18 cellular contexts compared by ENCODE assay signal in the genomic region with DNA sequence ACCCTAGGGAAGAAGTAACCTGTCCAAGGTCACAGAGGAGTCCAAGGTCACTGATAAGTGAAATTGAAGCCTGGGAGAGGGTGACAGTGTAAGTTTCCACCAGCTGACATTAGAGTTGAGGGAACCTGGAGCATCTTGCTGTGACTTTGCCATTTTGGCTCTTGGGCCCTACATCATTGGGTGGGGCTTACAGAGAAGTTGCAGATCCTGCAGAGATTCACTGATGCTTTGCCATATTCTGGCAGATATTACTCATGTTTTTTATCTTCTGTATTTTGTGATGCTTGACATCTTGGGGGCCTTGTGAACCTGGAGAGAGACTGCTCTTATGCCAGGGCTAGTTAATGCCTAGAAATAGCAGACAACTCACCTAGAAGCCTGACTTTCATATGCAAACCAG. TPM values are rescaled to one million over a fixed set of nuclear protein-coding genes. Genes with fewer than 3 reads are reported as not detected.
DNase-seq lines count a peak whose midpoint lies in the region; ATAC-seq, FAIRE-seq and TF ChIP-seq lines count a peak whose summit lies in the region.
"Had no signal": no experiment of that assay in that cellular context is flagged by ENCODE, and none has a peak within 500 bp of the region (broad histone marks: within the 10 kb centered on the region; RNA-seq: fewer than 3 reads in every experiment).

No MANE protein-coding gene starts in this region.

- no peaks in the 10 kb centered on the region for H3K79me2 ChIP-seq in K562 (ENCODE audit: control insufficient read depth, insufficient read depth, low read length)

- no peak overlapping the region for H3K9ac ChIP-seq in K562 (ENCODE audit: insufficient read depth in 1 of 2, low read depth in 2 of 2, low read length in 2 of 2)
- H3K9ac ChIP-seq: BLaER1 had no signal

- H3K27ac ChIP-seq in K562 (ENCODE audit: extremely low read depth, low read depth, low read length): no peak overlapping the region
- H3K27ac ChIP-seq: BLaER1 had no signal

- BruUV-seq in K562 (replicated peaks; lab: Mats Ljungman, UMichigan): no TSS peak

- in situ Hi-C loops in K562 (cut with MboI): no loop called here

- no peaks in the 10 kb centered on the region for H3K9me3 Mint-ChIP-seq in activated CD8-positive, alpha-beta memory T cell treated with anti-CD3 and anti-CD28 coated beads, Interleukin-2, amount 10 ng/mL, durations not matched to agents 7 days and 5 days (ENCODE audit: low read depth)
- H3K9me3 Mint-ChIP-seq in immature natural killer cell (no peaks in the 10 kb centered on the region), chondrocyte (ENCODE audit: low read depth) (no peaks in the 10 kb centered on the region)
- peaks cover 0 to 2% of the 10 kb centered on the region in 2 donors for H3K9me3 Mint-ChIP-seq in stimulated activated naive B cell treated with anti-CD40 and anti-IgM and Interleukin-4, amounts not matched to agents 10 μg/mL and 1 μg/mL and 100 μg/mL, for 72 hours
- H3K9me3 Mint-ChIP-seq: GM23338, H9 had no signal

- POLR2A ChIA-PET in K562 (lab: Yijun Ruan, JAX): interaction anchor here (0.6 kb wide), 1 partner anchor 21 kb away, joined by 3 read pairs; no protein-coding TSS in a partner anchor

- TF ChIP-seq CTCF in K562 (IDR thresholded peaks at IDR 0.05 in 2 of 3, conservative IDR thresholded peaks at IDR 0.05 in 1 of 3; ENCODE audit: insufficient read depth in 2 of 3, low read depth in 1 of 3, low read length in 3 of 3) (no peak), chondrocyte (IDR thresholded peaks at IDR 0.05) (no peak)

- H3K36me3 Mint-ChIP-seq in activated CD8-positive, alpha-beta memory T cell treated with anti-CD3 and anti-CD28 coated beads, Interleukin-2, amount 10 ng/mL, durations not matched to agents 7 days and 5 days: no peaks in the 10 kb centered on the region
- peaks cover 0 to 7% (median 4%) of the 10 kb centered on the region in 3 donors for H3K36me3 Mint-ChIP-seq in immature natural killer cell
- H3K36me3 Mint-ChIP-seq in stimulated activated naive B cell treated with anti-CD40 and anti-IgM and Interleukin-4, amounts not matched to agents 10 μg/mL and 1 μg/mL and 100 μg/mL, for 72 hours: no peaks in the 10 kb centered on the region
- no peaks in the 10 kb centered on the region for H3K36me3 Mint-ChIP-seq in chondrocyte (ENCODE audit: low read depth)
- H3K36me3 Mint-ChIP-seq: CD14-positive monocyte; CD4-positive, alpha-beta memory T cell had no signal

- FAIRE-seq in K562 (lab: Jason Lieb, UNC): no peak
- FAIRE-seq: HepG2 had no signal

- no peak overlapping the region for H2AFZ ChIP-seq in K562 (ENCODE audit: low read depth, low read length)
- H2AFZ ChIP-seq: GM23338 had no signal

- no peak for TF ChIP-seq RAD21 in K562 (CRISPR knock-in tag; conservative IDR thresholded peaks at IDR 0.05 in 1 of 2, IDR thresholded peaks at IDR 0.05 in 1 of 2)

- TF ChIP-seq POLR2A in K562 (conservative IDR thresholded peaks at IDR 0.05): no peak

- H3K9me3 ChIP-seq in K562 (replicated peaks; ENCODE audit: control insufficient read depth, insufficient read depth, low read depth, low read length): no peaks in the 10 kb centered on the region
- H3K9me3 ChIP-seq: BLaER1 had no signal

- no peaks in the 10 kb centered on the region for H3K9me1 ChIP-seq in K562 (ENCODE audit: control insufficient read depth, insufficient read depth, low read length)

- intact Hi-C loops in K562 (cut with micrococcal nuclease): no loop called here

- no peak overlapping the region for H3K4me2 ChIP-seq in K562 (ENCODE audit: insufficient read depth, low read length)
- H3K4me2 ChIP-seq: BLaER1, GM23338 had no signal

- ATAC-seq in activated CD8-positive, alpha-beta memory T cell treated with anti-CD3 and anti-CD28 coated beads, Interleukin-2, amount 10 ng/mL, durations not matched to agents 7 days and 5 days: no peak
- no peak for ATAC-seq in K562
- peak; percentile 88 for ATAC-seq in stimulated activated naive B cell treated with anti-CD40 and anti-IgM and Interleukin-4, amounts not matched to agents 10 μg/mL and 1 μg/mL and 100 μg/mL, for 72 hours (replicated peaks)
- ATAC-seq: GM23338 had no signal

- H4K20me1 ChIP-seq in K562 (replicated peaks; ENCODE audit: control insufficient read depth, insufficient read depth, low read length): no peaks in the 10 kb centered on the region
- H4K20me1 ChIP-seq: BLaER1 had no signal

- no peak overlapping the region for H3K4me3 ChIP-seq in K562
- H3K4me3 ChIP-seq: BLaER1, GM23338 had no signal

- H3K27me3 ChIP-seq in K562 (ENCODE audit: control insufficient read depth in 2 of 2, insufficient read depth in 2 of 2, low read length in 2 of 2): peaks cover 20 to 40% of the 10 kb centered on the region in 2 experiments; a peak in 4 of 5 replicates
- H3K27me3 ChIP-seq: BLaER1 had no signal

- H3K36me3 ChIP-seq in K562 (ENCODE audit: control insufficient read depth, insufficient read depth, low read length): no peaks in the 10 kb centered on the region
- H3K36me3 ChIP-seq: BLaER1 had no signal

- H3K4me1 Mint-ChIP-seq in activated CD8-positive, alpha-beta memory T cell treated with anti-CD3 and anti-CD28 coated beads, Interleukin-2, amount 10 ng/mL, durations not matched to agents 7 days and 5 days: peaks cover 17% of the 10 kb centered on the region
- H3K4me1 Mint-ChIP-seq in immature natural killer cell: peaks cover 83 to 87% of the 10 kb centered on the region in 2 donors
- peaks cover 2 to 7% of the 10 kb centered on the region in 2 donors for H3K4me1 Mint-ChIP-seq in stimulated activated naive B cell treated with anti-CD40 and anti-IgM and Interleukin-4, amounts not matched to agents 10 μg/mL and 1 μg/mL and 100 μg/mL, for 72 hours
- no peaks in the 10 kb centered on the region for H3K4me1 Mint-ChIP-seq in chondrocyte (ENCODE audit: low read depth)

- no peaks in the 10 kb centered on the region; a peak in 1 of 5 replicates for H3K4me1 ChIP-seq in K562 (replicated peaks in 1 of 2; ENCODE audit: control insufficient read depth in 2 of 2, insufficient read depth in 2 of 2, low read length in 2 of 2)
- H3K4me1 ChIP-seq: BLaER1 had no signal

- no peak overlapping the region for H3K4me3 Mint-ChIP-seq in activated CD8-positive, alpha-beta memory T cell treated with anti-CD3 and anti-CD28 coated beads, Interleukin-2, amount 10 ng/mL, durations not matched to agents 7 days and 5 days
- H3K4me3 Mint-ChIP-seq in immature natural killer cell (peak overlapping the region in 2 of 5 donors; percentile 13 to 43), chondrocyte (ENCODE audit: unreplicated experiment) (no peak overlapping the region)
- H3K4me3 Mint-ChIP-seq in stimulated activated naive B cell treated with anti-CD40 and anti-IgM and Interleukin-4, amounts not matched to agents 10 μg/mL and 1 μg/mL and 100 μg/mL, for 72 hours: no peak overlapping the region
- H3K4me3 Mint-ChIP-seq: CD14-positive monocyte; CD4-positive, alpha-beta memory T cell; GM23338; H9 had no signal

- peak overlapping the region; percentile 13 for H3K27ac Mint-ChIP-seq in activated CD8-positive, alpha-beta memory T cell treated with anti-CD3 and anti-CD28 coated beads, Interleukin-2, amount 10 ng/mL, durations not matched to agents 7 days and 5 days
- H3K27ac Mint-ChIP-seq in immature natural killer cell (peak overlapping the region in 5 of 6 donors; percentile 68 to 85 (median 76)), chondrocyte (ENCODE audit: unreplicated experiment) (no peak overlapping the region)
- no peak overlapping the region for H3K27ac Mint-ChIP-seq in stimulated activated naive B cell treated with anti-CD40 and anti-IgM and Interleukin-4, amounts not matched to agents 10 μg/mL and 1 μg/mL and 100 μg/mL, for 72 hours
- H3K27ac Mint-ChIP-seq: GM23338, H9 had no signal

- CTCF ChIA-PET in activated CD8-positive, alpha-beta memory T cell treated with anti-CD3 and anti-CD28 coated beads, Interleukin-2, amount 10 ng/mL, durations not matched to agents 7 days and 5 days (lab: Charles Lee): no interaction called here
- CTCF ChIA-PET in K562 (lab: Yijun Ruan, JAX; ENCODE audit: low intra/inter-chr PET ratio): no interaction called here

- no peak for TF ChIP-seq EP300 in K562 (IDR thresholded peaks at IDR 0.05; ENCODE audit: low read length)

- peaks cover 2% of the 10 kb centered on the region for H3K27me3 Mint-ChIP-seq in activated CD8-positive, alpha-beta memory T cell treated with anti-CD3 and anti-CD28 coated beads, Interleukin-2, amount 10 ng/mL, durations not matched to agents 7 days and 5 days
- H3K27me3 Mint-ChIP-seq in immature natural killer cell (ENCODE audit: low read depth in 3 of 3) (peaks cover 2 to 15% (median 7%) of the 10 kb centered on the region in 3 donors), chondrocyte (ENCODE audit: low read depth) (peaks cover 13% of the 10 kb centered on the region)
- peaks cover 14 to 20% of the 10 kb centered on the region in 2 donors for H3K27me3 Mint-ChIP-seq in stimulated activated naive B cell treated with anti-CD40 and anti-IgM and Interleukin-4, amounts not matched to agents 10 μg/mL and 1 μg/mL and 100 μg/mL, for 72 hours

- no peak for DNase-seq in activated CD8-positive, alpha-beta memory T cell treated with anti-CD3 and anti-CD28 coated beads, Interleukin-2, amount 10 ng/mL, durations not matched to agents 7 days and 5 days
- DNase-seq in activated CD8-positive, alpha-beta memory T cell treated with anti-CD3 and anti-CD28 coated beads for 24 hours: no peak
- no peak for DNase-seq in K562 (ENCODE audit: extremely low read depth in 1 of 4, low spot score in 3 of 4)
- DNase-seq in immature natural killer cell: no peak
- no peak for DNase-seq in stimulated activated naive B cell treated with anti-CD40 and anti-IgM and Interleukin-4, amounts not matched to agents 10 μg/mL and 1 μg/mL and 100 μg/mL, for 72 hours
- no peak for DNase-seq in LoVo (ENCODE audit: low spot score)
- DNase-seq in NCI-H345 treated with DMSO at 0.1 percent for 48 hours (lab: John Stamatoyannopoulos, UW; ENCODE audit: unreplicated experiment): no peak
- DNase-seq in chondrocyte (ENCODE audit: low spot score): no peak
- DNase-seq: 8988T; Calu3; CD4-positive, alpha-beta memory T cell; DMS79 treated with DMSO at 0.1 percent for 48 hours; GF-D8; H9 had no signal

RNA-seq across cellular contexts. Expression of gene SMKR1, which starts 36.5 kb away (rescaled TPM):
- total RNA-seq in activated CD8-positive, alpha-beta memory T cell treated with anti-CD3 and anti-CD28 coated beads, Interleukin-2, amount 10 ng/mL, durations not matched to agents 7 days and 5 days: 1 to 10 TPM; 2.3 to 5.3 TPM
- total RNA-seq in K562 (2011; cell fraction: chromatin; rRNA removed; ENCODE audit: low replicate concordance): 1.4 and 1.6 TPM in 2 replicates
- 1.4 TPM in 1 of 2 replicates, not detected in the other for total RNA-seq in K562 (2011; cell fraction: nucleolus; rRNA removed)
- 1.5 TPM in 1 of 2 replicates, not detected in the other for total RNA-seq in K562 (2011; cell fraction: nucleoplasm; rRNA removed)
- total RNA-seq in K562 (2014; rRNA removed): 0.37 TPM in 1 of 2 replicates, not detected in the other
- 1.1 and 1.4 TPM in 2 replicates for total RNA-seq in K562 (2014; rRNA removed; fragmentation: Illumina TruSeq; extraction: Trizol)
- 0.62 and 1.7 TPM in 2 replicates for total RNA-seq in K562 (2015; rRNA removed; fragmentation: Illumina TruSeq; extraction: Trizol)
- 0.58 and 1.5 TPM in 2 replicates for total RNA-seq in K562 (2021)
- 1.3 and 1.5 TPM in 2 replicates for polyA plus RNA-seq in K562 (2011; rRNA removed)
- polyA plus RNA-seq in K562 (2011; cell fraction: cytosol; rRNA removed): 0.13 and 0.94 TPM in 2 replicates
- polyA plus RNA-seq in K562 (2011; cell fraction: nucleus; rRNA removed): 5.4 and 7.6 TPM in 2 replicates
- 1.9 and 2.1 TPM in 2 replicates for polyA plus RNA-seq in K562 (2012)
- 1.4 and 1.5 TPM in 2 replicates for polyA plus RNA-seq in K562 (2014; fragmentation: Illumina TruSeq; extraction: Trizol)
- polyA plus RNA-seq in K562 (2014; fragmentation: Nextera tagmentation; extraction: Ambion mirVana): under 1 TPM; 0.59 to 0.73 TPM
- 1.8 TPM in 2 replicates for polyA plus RNA-seq in K562 (2014; rRNA removed)
- polyA minus RNA-seq in K562 (2011; rRNA and poly(A)+ RNA removed): 1.5 TPM in 1 of 2 replicates, not detected in the other
- polyA minus RNA-seq in K562 (2011; cell fraction: cytosol; rRNA and poly(A)+ RNA removed): not detected in 2 replicates
- 0.78 TPM in 1 of 2 replicates, not detected in the other for polyA minus RNA-seq in K562 (2011; cell fraction: nucleus; rRNA and poly(A)+ RNA removed)
- 10 to 100 TPM; 18.1 to 25.8 (median 19.5) TPM for polyA plus RNA-seq in immature natural killer cell
- 0.20 TPM in 1 of 3 replicates, not detected in the others for total RNA-seq in chondrocyte
- total RNA-seq: Calu3, GM23338, HepG2 had no signal
- polyA plus RNA-seq: CD14-positive monocyte had no signal

Comparison
In these comparisons a context has a peak if more than half of its experiments do, and no peak if none do; other contexts are left out.
1. ATAC-seq: peak in stimulated activated naive B cell treated with anti-CD40 and anti-IgM and Interleukin-4, amounts not matched to agents 10 μg/mL and 1 μg/mL and 100 μg/mL, for 72 hours (2 of 2); none in activated CD8-positive, alpha-beta memory T cell treated with anti-CD3 and anti-CD28 coated beads, Interleukin-2, amount 10 ng/mL, durations not matched to agents 7 days and 5 days (single experiment) and K562 (single experiment).
2. H3K27ac Mint-ChIP-seq: peak in activated CD8-positive, alpha-beta memory T cell treated with anti-CD3 and anti-CD28 coated beads, Interleukin-2, amount 10 ng/mL, durations not matched to agents 7 days and 5 days (single experiment) and immature natural killer cell (5 of 6); none in stimulated activated naive B cell treated with anti-CD40 and anti-IgM and Interleukin-4, amounts not matched to agents 10 μg/mL and 1 μg/mL and 100 μg/mL, for 72 hours (single experiment) and chondrocyte (single experiment).